ENCODE assay signal across 25 cellular contexts in genomic region chr15:57943766-57944165, GRCh38.
"Had no signal": no experiment of that assay in that cellular context is flagged by ENCODE, and none has a peak within 500 bp of the region (broad histone marks: within the 10 kb centered on the region; RNA-seq: fewer than 3 reads in every experiment).

No MANE protein-coding gene starts in this region.

- ATAC-seq: esophagus mucosa, gastrocnemius medialis, heart right ventricle, left cardiac atrium, left lung, left ventricle myocardium superior, lower lobe of right lung, mucosa of descending colon had no signal

- H3K9me3 Mint-ChIP-seq: immature natural killer cell had no signal

- H3K4me3 ChIP-seq: coronary artery, dorsolateral prefrontal cortex, esophagus squamous epithelium, gastrocnemius medialis, heart right ventricle, left lung, lower lobe of right lung, mucosa of descending colon had no signal

- H3K4me1 Mint-ChIP-seq: immature natural killer cell, mesothelial cell of epicardium, naive B cell had no signal

- H3K27ac ChIP-seq: coronary artery, dorsolateral prefrontal cortex, epithelial cell of prostate, esophagus squamous epithelium, gastrocnemius medialis, heart right ventricle, left lung, lower lobe of right lung had no signal

- H3K36me3 ChIP-seq: esophagus squamous epithelium, gastrocnemius medialis, heart right ventricle, left lung, lower lobe of right lung had no signal

- H3K9me3 ChIP-seq: esophagus squamous epithelium, gastrocnemius medialis, heart right ventricle, left lung, lower lobe of right lung, mucosa of descending colon had no signal

- DNase-seq: dermis blood vessel endothelial cell; dorsolateral prefrontal cortex; effector CD4-positive, alpha-beta T cell; effector memory CD4-positive, alpha-beta T cell; erythroblast; esophagus squamous epithelium; foreskin fibroblast; foreskin melanocyte; gastrocnemius medialis; glutamatergic neuron; head of caudate nucleus; heart right ventricle; hippocampal formation; immature natural killer cell; left cardiac atrium; left lung; left ventricle myocardium superior; lower lobe of right lung; mesenchymal stem cell; mucosa of descending colon; naive B cell had no signal

- H3K4me1 ChIP-seq: esophagus squamous epithelium, gastrocnemius medialis, left lung, lower lobe of right lung had no signal

- H3K4me3 Mint-ChIP-seq: immature natural killer cell, mesothelial cell of epicardium, naive B cell had no signal

- H3K36me3 Mint-ChIP-seq: mesothelial cell of epicardium, naive B cell had no signal

- H3K27ac Mint-ChIP-seq: immature natural killer cell, mesothelial cell of epicardium, naive B cell had no signal

- H3K27me3 ChIP-seq: left lung had no signal
